Comparison of ENCODE assay signal across 1 cellular context in the genomic region with DNA sequence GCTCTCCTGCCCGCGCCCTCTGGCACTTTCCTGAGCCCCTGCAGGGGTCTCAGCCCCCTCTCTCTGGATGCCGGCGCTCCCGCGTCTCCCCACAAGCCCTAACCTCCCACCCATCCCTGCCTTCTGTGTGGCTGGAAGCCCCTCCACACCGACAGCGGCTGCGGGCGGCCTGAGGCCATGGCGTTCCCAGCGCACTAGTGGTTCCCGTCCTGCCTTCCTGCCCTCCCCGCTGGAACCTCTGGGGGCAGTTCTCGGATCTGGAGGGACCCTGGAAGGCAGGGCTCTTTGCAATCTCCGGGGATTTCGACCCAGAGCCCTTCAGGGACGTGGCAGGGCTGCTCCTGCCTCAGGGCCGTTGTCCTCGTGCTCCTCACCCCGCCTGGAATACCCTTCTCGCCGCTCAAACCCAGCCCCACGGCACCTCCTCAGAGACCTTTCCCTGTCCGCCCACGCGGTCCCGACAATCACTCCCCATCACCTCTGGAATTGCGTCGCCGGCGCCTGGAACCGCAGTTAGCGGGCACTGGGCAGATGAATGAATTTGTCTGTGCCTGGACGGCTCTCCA.
TF ChIP-seq lines count a peak whose summit lies in the region.

No MANE protein-coding gene starts in this region.

TF ChIP-seq in SK-N-SH, 30 proteins besides CTCF, POLR2A, EP300 and RAD21 (continued from another document):
- TF ChIP-seq, protein P1, sequence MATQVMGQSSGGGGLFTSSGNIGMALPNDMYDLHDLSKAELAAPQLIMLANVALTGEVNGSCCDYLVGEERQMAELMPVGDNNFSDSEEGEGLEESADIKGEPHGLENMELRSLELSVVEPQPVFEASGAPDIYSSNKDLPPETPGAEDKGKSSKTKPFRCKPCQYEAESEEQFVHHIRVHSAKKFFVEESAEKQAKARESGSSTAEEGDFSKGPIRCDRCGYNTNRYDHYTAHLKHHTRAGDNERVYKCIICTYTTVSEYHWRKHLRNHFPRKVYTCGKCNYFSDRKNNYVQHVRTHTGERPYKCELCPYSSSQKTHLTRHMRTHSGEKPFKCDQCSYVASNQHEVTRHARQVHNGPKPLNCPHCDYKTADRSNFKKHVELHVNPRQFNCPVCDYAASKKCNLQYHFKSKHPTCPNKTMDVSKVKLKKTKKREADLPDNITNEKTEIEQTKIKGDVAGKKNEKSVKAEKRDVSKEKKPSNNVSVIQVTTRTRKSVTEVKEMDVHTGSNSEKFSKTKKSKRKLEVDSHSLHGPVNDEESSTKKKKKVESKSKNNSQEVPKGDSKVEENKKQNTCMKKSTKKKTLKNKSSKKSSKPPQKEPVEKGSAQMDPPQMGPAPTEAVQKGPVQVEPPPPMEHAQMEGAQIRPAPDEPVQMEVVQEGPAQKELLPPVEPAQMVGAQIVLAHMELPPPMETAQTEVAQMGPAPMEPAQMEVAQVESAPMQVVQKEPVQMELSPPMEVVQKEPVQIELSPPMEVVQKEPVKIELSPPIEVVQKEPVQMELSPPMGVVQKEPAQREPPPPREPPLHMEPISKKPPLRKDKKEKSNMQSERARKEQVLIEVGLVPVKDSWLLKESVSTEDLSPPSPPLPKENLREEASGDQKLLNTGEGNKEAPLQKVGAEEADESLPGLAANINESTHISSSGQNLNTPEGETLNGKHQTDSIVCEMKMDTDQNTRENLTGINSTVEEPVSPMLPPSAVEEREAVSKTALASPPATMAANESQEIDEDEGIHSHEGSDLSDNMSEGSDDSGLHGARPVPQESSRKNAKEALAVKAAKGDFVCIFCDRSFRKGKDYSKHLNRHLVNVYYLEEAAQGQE (IDR thresholded peaks at IDR 0.05; ENCODE audit: low read depth, low read length): no peak
- TF ChIP-seq TAF1 (IDR thresholded peaks at IDR 0.05; ENCODE audit: borderline replicate concordance, low read depth, low read length) (no peak), POLR2AphosphoS5 (IDR thresholded peaks at IDR 0.05; ENCODE audit: low read depth, low read length) (no peak), TCF12 (IDR thresholded peaks at IDR 0.05) (no peak), GATA2 (CRISPR knock-in tag; IDR thresholded peaks at IDR 0.05) (no peak), YY1 (IDR thresholded peaks at IDR 0.05; ENCODE audit: low read depth) (no peak), SIN3A (IDR thresholded peaks at IDR 0.05; ENCODE audit: borderline replicate concordance, low read depth, low read length) (no peak), GABPA (IDR thresholded peaks at IDR 0.05; ENCODE audit: low read depth) (no peak), ELF1 (IDR thresholded peaks at IDR 0.05) (no peak)
- TF ChIP-seq, protein P2, sequence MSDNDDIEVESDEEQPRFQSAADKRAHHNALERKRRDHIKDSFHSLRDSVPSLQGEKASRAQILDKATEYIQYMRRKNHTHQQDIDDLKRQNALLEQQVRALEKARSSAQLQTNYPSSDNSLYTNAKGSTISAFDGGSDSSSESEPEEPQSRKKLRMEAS (IDR thresholded peaks at IDR 0.05; ENCODE audit: low read depth): no peak
- TF ChIP-seq, protein P3, sequence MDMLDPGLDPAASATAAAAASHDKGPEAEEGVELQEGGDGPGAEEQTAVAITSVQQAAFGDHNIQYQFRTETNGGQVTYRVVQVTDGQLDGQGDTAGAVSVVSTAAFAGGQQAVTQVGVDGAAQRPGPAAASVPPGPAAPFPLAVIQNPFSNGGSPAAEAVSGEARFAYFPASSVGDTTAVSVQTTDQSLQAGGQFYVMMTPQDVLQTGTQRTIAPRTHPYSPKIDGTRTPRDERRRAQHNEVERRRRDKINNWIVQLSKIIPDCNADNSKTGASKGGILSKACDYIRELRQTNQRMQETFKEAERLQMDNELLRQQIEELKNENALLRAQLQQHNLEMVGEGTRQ (IDR thresholded peaks at IDR 0.05; ENCODE audit: borderline replicate concordance, low read depth, low read length): no peak
